Comparison of ENCODE assay signal across 14 cellular contexts in genomic region chr1:205950280-205950679, GRCh38. TPM values are rescaled to one million over a fixed set of nuclear protein-coding genes. Genes with fewer than 3 reads are reported as not detected.
DNase-seq lines count a peak whose midpoint lies in the region; ATAC-seq, FAIRE-seq and TF ChIP-seq lines count a peak whose summit lies in the region.
"Had no signal": no experiment of that assay in that cellular context is flagged by ENCODE, and none has a peak within 500 bp of the region (broad histone marks: within the 10 kb centered on the region; RNA-seq: fewer than 3 reads in every experiment).

No MANE protein-coding gene starts in this region.

- DNase-seq in Right ventricle myocardium superior, result peak; percentile 60
- DNase-seq in cardiac septum (ENCODE audit: low spot score), result no peak
- DNase-seq in bronchial epithelial cell (ENCODE audit: low read depth), result peak; percentile 69
- DNase-seq in upper lobe of right lung, result no peak
- no peak for DNase-seq in cerebellar nuclear complex (lab: John Stamatoyannopoulos, UW)
- DNase-seq in SW480 (ENCODE audit: low spot score), result no peak
- DNase-seq: activated naive CD4-positive, alpha-beta T cell treated with anti-CD3 and anti-CD28 coated beads, Interleukin-2, amount 50 U/mL, for 16 hours; GF-D8; KBM-7 had no signal

- H3K9me3 ChIP-seq in upper lobe of right lung, result no peaks in the 10 kb centered on the region

- H3K4me3 ChIP-seq in bronchial epithelial cell (ENCODE audit: low read depth, low read length), result no peak overlapping the region
- no peak overlapping the region for H3K4me3 ChIP-seq in upper lobe of right lung

- H3K27me3 ChIP-seq in bronchial epithelial cell (ENCODE audit: control insufficient read depth, insufficient read depth, low read length) (peaks cover 20% of the 10 kb centered on the region), layer of hippocampus (ENCODE audit: control insufficient read depth, insufficient read depth, low read length) (no peaks in the 10 kb centered on the region), upper lobe of right lung (no peaks in the 10 kb centered on the region)

- no peaks in the 10 kb centered on the region for H3K36me3 ChIP-seq in bronchial epithelial cell (ENCODE audit: control insufficient read depth, insufficient read depth, low read length)
- H3K36me3 ChIP-seq in upper lobe of right lung, result no peaks in the 10 kb centered on the region

- H3K27ac ChIP-seq in layer of hippocampus (ENCODE audit: low read depth, low read length) (peak overlapping the region; percentile 63), upper lobe of right lung (no peak overlapping the region)

- ATAC-seq in Right ventricle myocardium superior (ENCODE audit: poor library complexity), result peak; percentile 59
- peak; percentile 5 for ATAC-seq in upper lobe of right lung
- ATAC-seq in HG03460 (IDR thresholded peaks at IDR 0.05; ENCODE audit: unreplicated experiment), result no peak

- peak; percentile 43 for FAIRE-seq in bronchial epithelial cell (lab: Jason Lieb, UNC)

- H3K4me1 ChIP-seq in upper lobe of right lung, result no peaks in the 10 kb centered on the region

- intact Hi-C loops in Right ventricle myocardium superior (cut with DNase I), result no loop called here
- intact Hi-C loops in cardiac septum (cut with DNase I), result no loop called here
- intact Hi-C loops in upper lobe of right lung (cut with DNase I), result no loop called here

- TF ChIP-seq CTCF in bronchial epithelial cell (IDR thresholded peaks at IDR 0.05; ENCODE audit: insufficient read depth, low read length, severe bottlenecking), result no peak
- TF ChIP-seq CTCF in upper lobe of right lung (IDR thresholded peaks at IDR 0.05), result no peak

RNA-seq across cellular contexts. Expression of gene SLC26A9, which starts 7.0 kb away (rescaled TPM):
- total RNA-seq in Right ventricle myocardium superior (33.0 TPM), cardiac septum (9.8 TPM), bronchial epithelial cell (0.26 TPM in 1 of 2 replicates, not detected in the other), upper lobe of right lung (21.7 TPM)
- total RNA-seq: A673, epithelial cell of proximal tubule had no signal

RNA-seq across cellular contexts. Expression of gene RAB7B, which starts 52.9 kb away (rescaled TPM):
- total RNA-seq in Right ventricle myocardium superior (1.2 TPM), cardiac septum (2.1 TPM), bronchial epithelial cell (2.9 and 4.9 TPM in 2 replicates), upper lobe of right lung (7.0 TPM)
- total RNA-seq: epithelial cell of proximal tubule, progenitor cell of endocrine pancreas had no signal

Comparison
In these comparisons a context has a peak if more than half of its experiments do, and no peak if none do; other contexts are left out.
1. DNase-seq: peak in Right ventricle myocardium superior (single experiment) and bronchial epithelial cell (single experiment); none in cardiac septum (single experiment), upper lobe of right lung (single experiment), cerebellar nuclear complex (0 of 2) and SW480 (single experiment).